8 cellular contexts compared by ENCODE assay signal in genomic region chr19:13082192-13083007, GRCh38. TPM values are rescaled to one million over a fixed set of nuclear protein-coding genes. Genes with fewer than 3 reads are reported as not detected.
DNase-seq lines count a peak whose midpoint lies in the region; ATAC-seq and TF ChIP-seq lines count a peak whose summit lies in the region.

No MANE protein-coding gene starts in this region.

- peaks cover 15 to 100% (median 21%) of the 10 kb centered on the region in 3 donors for H3K36me3 ChIP-seq in esophagus squamous epithelium
- H3K36me3 ChIP-seq in psoas muscle (ENCODE audit: insufficient read depth in 1 of 2, low read depth in 1 of 2) = peaks cover 0 to 68% of the 10 kb centered on the region in 2 donors

- intact Hi-C loops in esophagus squamous epithelium (cut with DNase I) = no loop called here
- intact Hi-C loops in psoas muscle (cut with DNase I) = no loop called here

- H3K9me3 ChIP-seq in esophagus squamous epithelium (no peaks in the 10 kb centered on the region), psoas muscle (no peaks in the 10 kb centered on the region)

- TF ChIP-seq CTCF in esophagus squamous epithelium (IDR thresholded peaks at IDR 0.05) = peak in 1 of 6 experiments; percentile 17
- TF ChIP-seq CTCF in psoas muscle (IDR thresholded peaks at IDR 0.05) = peak; percentile 21

- no peak for TF ChIP-seq POLR2A in esophagus squamous epithelium (IDR thresholded peaks at IDR 0.05)

- H3K4me1 ChIP-seq in esophagus squamous epithelium (peaks cover 19 to 64% (median 29%) of the 10 kb centered on the region in 3 donors), psoas muscle (peaks cover 39% of the 10 kb centered on the region)

- H3K27me3 ChIP-seq in esophagus squamous epithelium (no peaks in the 10 kb centered on the region), psoas muscle (ENCODE audit: insufficient read depth in 3 of 3, low read length in 2 of 3) (no peaks in the 10 kb centered on the region)

- H3K27ac ChIP-seq in esophagus squamous epithelium (peak overlapping the region in 3 of 4 donors; percentile 52 to 61 (median 59)), psoas muscle (peak overlapping the region; percentile 58)

- ATAC-seq in psoas muscle (peak; percentile 55 to 69 (median 64)), GM21526 (IDR thresholded peaks at IDR 0.05; ENCODE audit: low FRiP score, unreplicated experiment) (no peak), GM18519 (IDR thresholded peaks at IDR 0.05; ENCODE audit: low FRiP score, unreplicated experiment) (no peak)

- DNase-seq in GM03348 (ENCODE audit: low spot score) (peak; percentile 55), NCI-H460 (ENCODE audit: extremely low read depth, low read depth) (peak; percentile 19), esophagus squamous epithelium (lab: John Stamatoyannopoulos, UW) (no peak), psoas muscle (no peak), GDM1 (lab: John Stamatoyannopoulos, UW) (no peak), kidney tubule cell (ENCODE audit: low spot score) (no peak)

- H3K4me3 ChIP-seq in esophagus squamous epithelium = no peak overlapping the region
- no peak overlapping the region for H3K4me3 ChIP-seq in psoas muscle

- WGBS in esophagus squamous epithelium, 2 donors = 61 to 78% methylated on average over 8 to 12 of the region's 14 CpGs
- 37 to 50% (median 41%) methylated on average over 14 of the region's 14 CpGs for WGBS in psoas muscle, 3 donors

RNA-seq across cellular contexts. Expression of gene LYL1, which starts 20.3 kb away (rescaled TPM):
- 1.4 and 2.7 TPM in 2 replicates for total RNA-seq in NCI-H460 (2014; rRNA removed; shearing (Covaris generic))
- polyA plus RNA-seq in NCI-H460 (2014; cell fraction: nucleus; rRNA removed) = 2.9 and 12.6 TPM in 2 replicates
- 10 to 100 TPM in 1 of 4 donors, 1 to 10 TPM in 3; 2.1 to 13.0 (median 3.9) TPM for total RNA-seq in esophagus squamous epithelium
- 1 to 10 TPM; 2.1 to 4.6 (median 3.2) TPM for total RNA-seq in psoas muscle
- polyA plus RNA-seq in psoas muscle = 1 to 10 TPM; 1.1 to 3.4 (median 1.1) TPM

RNA-seq across cellular contexts. Expression of gene TRMT1, which starts 34.1 kb away (rescaled TPM):
- total RNA-seq in NCI-H460 (2014; rRNA removed; shearing (Covaris generic)) = 36.2 and 42.8 TPM in 2 replicates
- polyA plus RNA-seq in NCI-H460 (2014; cell fraction: nucleus; rRNA removed) = 254 and 276 TPM in 2 replicates
- total RNA-seq in esophagus squamous epithelium = 10 to 100 TPM; 19.4 to 42.5 (median 29.0) TPM
- 10 to 100 TPM; 31.6 to 45.3 (median 35.1) TPM for total RNA-seq in psoas muscle
- polyA plus RNA-seq in psoas muscle = 10 to 100 TPM; 42.3 to 87.1 (median 45.4) TPM

RNA-seq across cellular contexts. Expression of gene NACC1, which starts 35.7 kb away (rescaled TPM):
- 32.0 and 35.3 TPM in 2 replicates for total RNA-seq in NCI-H460 (2014; rRNA removed; shearing (Covaris generic))
- polyA plus RNA-seq in NCI-H460 (2014; cell fraction: nucleus; rRNA removed) = 24.8 and 58.7 TPM in 2 replicates
- total RNA-seq in esophagus squamous epithelium (10 to 100 TPM; 26.7 to 45.5 (median 37.1) TPM), psoas muscle (10 to 100 TPM; 32.1 to 48.9 (median 37.9) TPM)
- 10 to 100 TPM; 11.9 to 63.4 (median 45.8) TPM for polyA plus RNA-seq in psoas muscle

Comparison
In these comparisons a context has a peak if more than half of its experiments do, and no peak if none do; other contexts are left out.
1. DNase-seq: peak in GM03348 (single experiment) and NCI-H460 (single experiment); none in esophagus squamous epithelium (single experiment), psoas muscle (0 of 2), GDM1 (single experiment) and kidney tubule cell (single experiment).
2. ATAC-seq: peak in psoas muscle (4 of 4); none in GM21526 (single experiment) and GM18519 (single experiment).